In genomic region chr2:241882090-241882625, GRCh38 we compare ENCODE assay signal across 7 cellular contexts. TPM values are rescaled to one million over a fixed set of nuclear protein-coding genes. Genes with fewer than 3 reads are reported as not detected.
DNase-seq lines count a peak whose midpoint lies in the region; ATAC-seq and TF ChIP-seq lines count a peak whose summit lies in the region.

No MANE protein-coding gene starts in this region.

- no peaks in the 10 kb centered on the region for H3K27me3 ChIP-seq in MM.1S (replicated peaks; ENCODE audit: insufficient read depth, low read length)
- no peaks in the 10 kb centered on the region for H3K27me3 ChIP-seq in cardiac muscle cell

- H2AFZ ChIP-seq in MM.1S (ENCODE audit: low read length) = peak overlapping the region; percentile 81

- peak overlapping the region; percentile 98 for H3K4me2 ChIP-seq in MM.1S (ENCODE audit: low read depth, low read length)

- no peaks in the 10 kb centered on the region for H3K79me2 ChIP-seq in MM.1S (ENCODE audit: low read length)

- ATAC-seq in GM21786 (IDR thresholded peaks at IDR 0.05; ENCODE audit: unreplicated experiment) = peak; percentile 60

- H3K4me3 ChIP-seq in MM.1S (ENCODE audit: low read length) = peak overlapping the region; percentile 69
- peak overlapping the region; percentile 9 for H3K4me3 ChIP-seq in cardiac muscle cell
- peak overlapping the region; percentile 36 for H3K4me3 ChIP-seq in skeletal muscle cell (ENCODE audit: low read depth, low read length)

- H3K4me1 ChIP-seq in MM.1S (ENCODE audit: low read length) = no peaks in the 10 kb centered on the region
- peaks cover 3% of the 10 kb centered on the region for H3K4me1 ChIP-seq in cardiac muscle cell (ENCODE audit: low read depth)

- H3K9me2 ChIP-seq in MM.1S (replicated peaks; ENCODE audit: insufficient read depth, low read length) = no peaks in the 10 kb centered on the region

- peak overlapping the region; percentile 69; the same call in 1 of the 2 replicates for H3K27ac ChIP-seq in MM.1S (ENCODE audit: low read length)
- H3K27ac ChIP-seq in cardiac muscle cell = no peak overlapping the region

- TF ChIP-seq CTCF in GM13977 (IDR thresholded peaks at IDR 0.05; ENCODE audit: extremely low read depth, insufficient read depth, missing control alignments) (peak; percentile 22), MM.1S (IDR thresholded peaks at IDR 0.05; ENCODE audit: low read length) (peak; percentile 37), cardiac muscle cell (IDR thresholded peaks at IDR 0.05; ENCODE audit: low read depth, low read length) (no peak)

- DNase-seq in GM13977 (ENCODE audit: low spot score) = peak; percentile 83
- DNase-seq in MM.1S = peak; percentile 54
- DNase-seq in activated T-cell treated with anti-CD3 and anti-CD28 coated beads for 24 hours (ENCODE audit: low read depth) = peak; percentile 62
- DNase-seq in cardiac muscle cell (ENCODE audit: low read depth in 1 of 2, low spot score in 1 of 2) = no peak
- no peak for DNase-seq in skeletal muscle cell (ENCODE audit: low read depth)
- no peak for DNase-seq in globus pallidus (ENCODE audit: low spot score)

- no peaks in the 10 kb centered on the region for H3K9me3 ChIP-seq in MM.1S (replicated peaks; ENCODE audit: insufficient read depth, low read length)
- no peaks in the 10 kb centered on the region for H3K9me3 ChIP-seq in cardiac muscle cell (ENCODE audit: low read depth)

- H3K9ac ChIP-seq in MM.1S (ENCODE audit: low read length) = peak overlapping the region; percentile 67

- peaks cover 7% of the 10 kb centered on the region; the same call in 1 of the 2 replicates for H3F3A ChIP-seq in MM.1S (ENCODE audit: insufficient read depth, low read length)

- no peaks in the 10 kb centered on the region for H4K20me1 ChIP-seq in MM.1S (ENCODE audit: insufficient read depth, low read length)

- in situ Hi-C loops in GM13977 (cut with MboI; ENCODE audit: low pct_unique_long_range_greater_than_20kb, low sequenced_read_pairs, unreplicated experiment) = no loop called here

- H3K36me3 ChIP-seq in MM.1S (replicated peaks; ENCODE audit: insufficient read depth, low read length) = no peaks in the 10 kb centered on the region
- no peaks in the 10 kb centered on the region for H3K36me3 ChIP-seq in cardiac muscle cell

RNA-seq across cellular contexts. Expression of gene RTP5, which starts 12.6 kb away (rescaled TPM):
- total RNA-seq in cardiac muscle cell = not detected in 2 replicates
- polyA plus RNA-seq in cardiac muscle cell = not detected in 2 replicates

RNA-seq across cellular contexts. Expression of gene PDCD1, which starts 23.5 kb away (rescaled TPM):
- not detected in 2 replicates for total RNA-seq in cardiac muscle cell
- not detected in 2 replicates for polyA plus RNA-seq in cardiac muscle cell

Comparison
In these comparisons a context has a peak if more than half of its experiments do, and no peak if none do; other contexts are left out.
1. DNase-seq: peak in GM13977 (single experiment), MM.1S (single experiment) and activated T-cell treated with anti-CD3 and anti-CD28 coated beads for 24 hours (single experiment); none in cardiac muscle cell (0 of 2), skeletal muscle cell (single experiment) and globus pallidus (single experiment).
2. H3K4me3 ChIP-seq: peak in every context shown above with its lines; median percentile 69 in MM.1S; 36 in skeletal muscle cell; 9 in cardiac muscle cell.